7 cellular contexts compared by ENCODE assay signal in the genomic region with DNA sequence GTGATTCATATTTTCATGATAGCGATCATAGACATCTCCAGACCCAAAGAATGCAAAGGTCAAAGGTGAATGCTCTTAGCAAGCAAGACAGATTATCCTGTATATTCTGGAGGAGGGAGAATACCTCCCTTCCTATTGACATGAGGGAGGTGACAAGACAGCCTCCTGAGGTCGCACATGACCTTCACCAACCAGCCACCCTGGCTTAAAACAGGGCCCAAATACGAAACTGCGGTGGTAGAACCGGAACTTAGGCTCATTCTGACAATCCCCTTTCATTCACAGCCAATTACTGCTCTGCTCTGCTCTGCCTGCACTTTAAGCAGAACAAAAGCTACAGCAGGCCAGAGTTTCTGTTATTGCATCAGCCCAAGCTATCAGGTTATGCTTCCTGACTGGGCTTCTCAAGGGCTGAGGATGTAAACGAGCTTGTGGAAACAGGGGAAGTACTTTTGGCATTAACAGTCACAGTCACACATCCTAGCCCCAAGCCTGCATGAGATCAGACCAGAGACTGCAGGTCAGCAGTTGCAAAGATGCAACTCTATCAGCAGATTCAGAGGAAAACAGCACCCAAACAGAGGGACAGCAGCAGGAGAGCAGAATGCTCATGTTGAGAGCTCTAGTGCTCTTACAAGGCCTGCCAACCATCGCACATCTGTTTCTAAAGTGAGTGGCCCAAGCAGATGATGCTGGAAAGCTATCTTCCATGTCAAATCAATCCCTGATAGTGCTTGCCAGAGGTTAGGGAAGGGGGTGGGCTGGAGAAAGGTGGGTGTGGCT. TPM values are rescaled to one million over a fixed set of nuclear protein-coding genes. Genes with fewer than 3 reads are reported as not detected.
DNase-seq lines count a peak whose midpoint lies in the region; ATAC-seq and TF ChIP-seq lines count a peak whose summit lies in the region.

No MANE protein-coding gene starts in this region.

- TF ChIP-seq CTCF in type B pancreatic cell (conservative IDR thresholded peaks at IDR 0.05), result no peak

- no peaks in the 10 kb centered on the region for H3K9me3 Mint-ChIP-seq in type B pancreatic cell

- no peak overlapping the region for H3K4me3 Mint-ChIP-seq in type B pancreatic cell

- peak; percentile 42 for DNase-seq in SK-MEL-5 (ENCODE audit: low read depth, low spot score)
- DNase-seq in fibroblast of peridontal ligament (ENCODE audit: extremely low read depth), result peak; percentile 63
- no peak for DNase-seq in type B pancreatic cell (ENCODE audit: extremely low spot score, unreplicated experiment)
- no peak for DNase-seq in NCI-H2081 treated with DMSO at 0.1 percent for 48 hours (lab: John Stamatoyannopoulos, UW)
- no peak for DNase-seq in ecto neural progenitor cell (ENCODE audit: low spot score)

- ATAC-seq in GM18868 (IDR thresholded peaks at IDR 0.05; ENCODE audit: unreplicated experiment) (peak; percentile 66), HG02943 (IDR thresholded peaks at IDR 0.05; ENCODE audit: low read depth, unreplicated experiment) (peak; percentile 64)

- no peaks in the 10 kb centered on the region for H3K27me3 Mint-ChIP-seq in type B pancreatic cell

- in situ Hi-C loops in SK-MEL-5 (cut with HindIII; ENCODE audit: low pct_unique_long_range_greater_than_20kb, low sequenced_read_pairs), result no loop called here

- H3K36me3 Mint-ChIP-seq in type B pancreatic cell, result no peaks in the 10 kb centered on the region

- H3K4me1 Mint-ChIP-seq in type B pancreatic cell (ENCODE audit: unreplicated experiment), result peaks cover 7% of the 10 kb centered on the region

- peak overlapping the region; percentile 61 for H3K27ac Mint-ChIP-seq in type B pancreatic cell

RNA-seq across cellular contexts. Expression of a gene that starts 51.2 kb away (rescaled TPM):
- 0.19 and 0.66 TPM in 2 replicates for total RNA-seq in SK-MEL-5 (2014; rRNA removed; shearing (Covaris generic))
- polyA plus RNA-seq in SK-MEL-5 (2015; cell fraction: cytosol; rRNA removed), result 0.43 and 1.0 TPM in 2 replicates
- polyA plus RNA-seq in SK-MEL-5 (2015; cell fraction: nucleus; rRNA removed), result 2.6 and 4.1 TPM in 2 replicates
- total RNA-seq in type B pancreatic cell (ENCODE audit: low replicate concordance), result 2.5 and 2.9 TPM in 2 replicates

Comparison
In these comparisons a context has a peak if more than half of its experiments do, and no peak if none do; other contexts are left out.
1. DNase-seq: peak in SK-MEL-5 (single experiment) and fibroblast of peridontal ligament (single experiment); none in type B pancreatic cell (single experiment), NCI-H2081 treated with DMSO at 0.1 percent for 48 hours (single experiment) and ecto neural progenitor cell (single experiment).